In genomic region chr10:6382081-6382480, GRCh38 we compare ENCODE assay signal across 9 cellular contexts.
DNase-seq lines count a peak whose midpoint lies in the region; ATAC-seq, FAIRE-seq and TF ChIP-seq lines count a peak whose summit lies in the region.
"Had no signal": no experiment of that assay in that cellular context is flagged by ENCODE, and none has a peak within 500 bp of the region (broad histone marks: within the 10 kb centered on the region; RNA-seq: fewer than 3 reads in every experiment).

No MANE protein-coding gene starts in this region.

- H3K4me1 Mint-ChIP-seq in memory B cell (peaks cover 20% of the 10 kb centered on the region), type B pancreatic cell (ENCODE audit: unreplicated experiment) (no peaks in the 10 kb centered on the region)

- peak overlapping the region; percentile 17 for H3K27ac Mint-ChIP-seq in memory B cell
- H3K27ac Mint-ChIP-seq in type B pancreatic cell: no peak overlapping the region

- peak; percentile 76 for FAIRE-seq in GM19239 (lab: Jason Lieb, UNC)

- H3K27me3 Mint-ChIP-seq in memory B cell: no peaks in the 10 kb centered on the region
- H3K27me3 Mint-ChIP-seq in type B pancreatic cell: peaks cover 6% of the 10 kb centered on the region

- peaks cover 5% of the 10 kb centered on the region for H3K9me3 Mint-ChIP-seq in memory B cell
- H3K9me3 Mint-ChIP-seq in type B pancreatic cell: peaks cover 20% of the 10 kb centered on the region

- H3K36me3 Mint-ChIP-seq in memory B cell (peaks cover 6% of the 10 kb centered on the region), type B pancreatic cell (peaks cover 3% of the 10 kb centered on the region)

- peak overlapping the region; percentile 49 for H3K4me3 Mint-ChIP-seq in memory B cell
- no peak overlapping the region for H3K4me3 Mint-ChIP-seq in type B pancreatic cell

- DNase-seq in GM19239 (ENCODE audit: insufficient read length, low spot score) (no peak), memory B cell (ENCODE audit: low spot score in 2 of 2) (peak in 1 of 2 donors; percentile 39), NCI-H345 (lab: John Stamatoyannopoulos, UW) (no peak), cerebellum (ENCODE audit: low spot score) (no peak), type B pancreatic cell (ENCODE audit: extremely low spot score, unreplicated experiment) (no peak)
- peak; percentile 94 for DNase-seq in Jurkat, Clone E6-1 (ENCODE audit: low read depth, low spot score)
- DNase-seq in activated gamma-delta T cell treated with anti-CD3 and anti-CD28 coated beads, Interleukin-2, amount 50 U/mL, for 16 hours (ENCODE audit: low read depth): peak; percentile 26
- no peak for DNase-seq in effector CD8-positive, alpha-beta T cell (lab: John Stamatoyannopoulos, UW)

- no peak overlapping the region for H3K4me3 ChIP-seq in Jurkat, Clone E6-1 (ENCODE audit: low read length)

- ATAC-seq in memory B cell (ENCODE audit: low read depth): peak; percentile 96
- ATAC-seq: Panc1 had no signal

- TF ChIP-seq CTCF in type B pancreatic cell (conservative IDR thresholded peaks at IDR 0.05): no peak

Comparison
In these comparisons a context has a peak if more than half of its experiments do, and no peak if none do; other contexts are left out.
1. DNase-seq: peak in Jurkat, Clone E6-1 (single experiment) and activated gamma-delta T cell treated with anti-CD3 and anti-CD28 coated beads, Interleukin-2, amount 50 U/mL, for 16 hours (single experiment); none in GM19239 (single experiment), NCI-H345 (single experiment), cerebellum (single experiment), effector CD8-positive, alpha-beta T cell (single experiment) and type B pancreatic cell (single experiment).